In genomic region chr7:1919539-1920265, GRCh38 we compare ENCODE assay signal across 9 cellular contexts.
DNase-seq lines count a peak whose midpoint lies in the region; ATAC-seq, FAIRE-seq and TF ChIP-seq lines count a peak whose summit lies in the region.
"Had no signal": no experiment of that assay in that cellular context is flagged by ENCODE, and none has a peak within 500 bp of the region (broad histone marks: within the 10 kb centered on the region; RNA-seq: fewer than 3 reads in every experiment).

No MANE protein-coding gene starts in this region.

- WGBS in small intestine, 3 donors, result 60 to 69% (median 64%) methylated on average over 20 to 22 of the region's 22 CpGs

- H3F3A ChIP-seq in PC-3 (ENCODE audit: low read length, unreplicated experiment), result no peaks in the 10 kb centered on the region

- DNase-seq in SK-MEL-5 (ENCODE audit: low read depth, low spot score) (peak; percentile 8), left ventricle myocardium superior (peak; percentile 71), small intestine (peak; percentile 20), NCI-H524 treated with DMSO at 0.1 percent for 48 hours (lab: John Stamatoyannopoulos, UW) (no peak), NCI-H2171 (lab: John Stamatoyannopoulos, UW) (no peak), cerebellar nuclear complex (lab: John Stamatoyannopoulos, UW) (no peak), PC-3 (no peak)
- DNase-seq: NCI-H1092 had no signal

- H3K9ac ChIP-seq in PC-3 (ENCODE audit: low read length), result no peak overlapping the region

- H3K9me2 ChIP-seq in PC-3 (replicated peaks; ENCODE audit: low read length), result no peaks in the 10 kb centered on the region

- H3K27ac ChIP-seq in small intestine (ENCODE audit: low read depth in 1 of 2, low read length in 1 of 2) (no peak overlapping the region), PC-3 (ENCODE audit: low read length) (no peak overlapping the region)

- ATAC-seq in GM21447 (IDR thresholded peaks at IDR 0.05; ENCODE audit: unreplicated experiment), result peak; percentile 11
- peak; percentile 87 for ATAC-seq in left ventricle myocardium superior
- no peak for ATAC-seq in PC-3

- no TSS peak for BruUV-seq in PC-3 (replicated peaks; lab: Mats Ljungman, UMichigan)

- intact Hi-C loops in left ventricle myocardium superior (cut with micrococcal nuclease) (no loop called here), PC-3 (cut with micrococcal nuclease) (no loop called here)

- H2AFZ ChIP-seq in PC-3 (ENCODE audit: low read length), result no peak overlapping the region

- H3K4me2 ChIP-seq in PC-3 (ENCODE audit: low read length), result no peak overlapping the region

- no peaks in the 10 kb centered on the region for H3K36me3 ChIP-seq in small intestine (ENCODE audit: control insufficient read depth in 2 of 2, insufficient read depth in 2 of 2, low read length in 2 of 2)
- no peaks in the 10 kb centered on the region for H3K36me3 ChIP-seq in PC-3 (ENCODE audit: low read depth, low read length)

- H3K9me3 ChIP-seq in small intestine (ENCODE audit: control insufficient read depth, low read depth), result no peaks in the 10 kb centered on the region
- H3K9me3 ChIP-seq in PC-3 (ENCODE audit: low read length), result no peaks in the 10 kb centered on the region

- no peak for TF ChIP-seq CTCF in PC-3 (conservative IDR thresholded peaks at IDR 0.05; ENCODE audit: low read depth, low read length)

- no peak for FAIRE-seq in small intestine (lab: Jason Lieb, UNC)

- H3K79me2 ChIP-seq in PC-3 (ENCODE audit: low read length), result no peaks in the 10 kb centered on the region

- CTCF ChIA-PET in PC-3 (lab: Charles Lee), result no interaction called here

- H3K4me1 ChIP-seq in small intestine (ENCODE audit: control insufficient read depth in 2 of 2, insufficient read depth in 1 of 2, low read depth in 1 of 2, low read length in 1 of 2) (no peaks in the 10 kb centered on the region), PC-3 (ENCODE audit: insufficient read depth, low read length) (peaks cover 6% of the 10 kb centered on the region; the same call in 1 of the 2 replicates)

- no peaks in the 10 kb centered on the region for H3K27me3 ChIP-seq in small intestine (ENCODE audit: control insufficient read depth in 2 of 2, insufficient read depth in 2 of 2, low read length in 2 of 2)
- no peaks in the 10 kb centered on the region for H3K27me3 ChIP-seq in PC-3 (ENCODE audit: low read length)

- H4K20me1 ChIP-seq in PC-3 (ENCODE audit: low read length), result no peaks in the 10 kb centered on the region

- in situ Hi-C loops in SK-MEL-5 (cut with HindIII; ENCODE audit: low pct_unique_long_range_greater_than_20kb, low sequenced_read_pairs), result no loop called here

- H3K4me3 ChIP-seq in small intestine (ENCODE audit: low read depth in 1 of 2, low read length in 2 of 2), result no peak overlapping the region
- no peak overlapping the region for H3K4me3 ChIP-seq in PC-3 (ENCODE audit: low read length)

- POLR2A ChIA-PET in PC-3 (lab: Charles Lee; ENCODE audit: unreplicated experiment), result no interaction called here

Comparison
In these comparisons a context has a peak if more than half of its experiments do, and no peak if none do; other contexts are left out.
1. DNase-seq: peak in SK-MEL-5 (single experiment), left ventricle myocardium superior (single experiment) and small intestine (single experiment); none in NCI-H524 treated with DMSO at 0.1 percent for 48 hours (single experiment), NCI-H2171 (single experiment), cerebellar nuclear complex (0 of 2) and PC-3 (single experiment).